In the genomic region with DNA sequence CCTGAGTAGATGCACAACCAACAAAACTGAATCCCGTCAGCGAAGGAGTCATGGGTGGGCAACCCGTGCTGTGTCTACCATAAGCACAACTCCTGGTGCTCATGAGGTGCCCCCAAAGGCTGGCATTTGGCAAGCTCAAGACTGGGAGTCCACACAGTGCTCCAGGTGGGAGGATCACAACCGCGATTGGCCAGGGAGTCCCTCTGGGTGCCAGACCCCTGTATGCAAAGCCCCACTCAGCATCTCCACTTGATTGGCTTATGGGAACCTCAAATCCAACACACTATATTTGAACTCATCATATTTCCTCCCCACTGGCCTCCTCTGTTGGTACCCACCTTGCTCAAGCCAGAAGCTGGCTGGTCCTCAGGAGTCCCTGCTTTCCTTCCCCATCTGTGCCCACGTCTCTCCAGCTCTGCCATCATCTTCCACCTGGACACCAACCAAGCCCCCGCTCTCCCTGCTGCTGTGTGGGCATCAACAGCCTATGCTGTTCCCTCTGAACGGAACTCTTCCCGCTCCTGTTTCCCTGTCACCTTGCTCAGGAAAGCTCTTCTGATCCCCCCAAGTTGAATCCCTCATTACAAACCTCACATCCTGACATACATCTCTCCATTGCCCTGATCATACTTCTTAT, we compare ENCODE assay signal across 1 cellular context.
A peak's percentile ranks its signal among the peaks of the same experiment; 100 is the strongest.
TF ChIP-seq lines count a peak whose summit lies in the region.

No MANE protein-coding gene starts in this region.

TF ChIP-seq in HepG2, 621 proteins besides CTCF, POLR2A, EP300 and RAD21 (continued from another document and continues in another):
- TF ChIP-seq, protein P1, sequence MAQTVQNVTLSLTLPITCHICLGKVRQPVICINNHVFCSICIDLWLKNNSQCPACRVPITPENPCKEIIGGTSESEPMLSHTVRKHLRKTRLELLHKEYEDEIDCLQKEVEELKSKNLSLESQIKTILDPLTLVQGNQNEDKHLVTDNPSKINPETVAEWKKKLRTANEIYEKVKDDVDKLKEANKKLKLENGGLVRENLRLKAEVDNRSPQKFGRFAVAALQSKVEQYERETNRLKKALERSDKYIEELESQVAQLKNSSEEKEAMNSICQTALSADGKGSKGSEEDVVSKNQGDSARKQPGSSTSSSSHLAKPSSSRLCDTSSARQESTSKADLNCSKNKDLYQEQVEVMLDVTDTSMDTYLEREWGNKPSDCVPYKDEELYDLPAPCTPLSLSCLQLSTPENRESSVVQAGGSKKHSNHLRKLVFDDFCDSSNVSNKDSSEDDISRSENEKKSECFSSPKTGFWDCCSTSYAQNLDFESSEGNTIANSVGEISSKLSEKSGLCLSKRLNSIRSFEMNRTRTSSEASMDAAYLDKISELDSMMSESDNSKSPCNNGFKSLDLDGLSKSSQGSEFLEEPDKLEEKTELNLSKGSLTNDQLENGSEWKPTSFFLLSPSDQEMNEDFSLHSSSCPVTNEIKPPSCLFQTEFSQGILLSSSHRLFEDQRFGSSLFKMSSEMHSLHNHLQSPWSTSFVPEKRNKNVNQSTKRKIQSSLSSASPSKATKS (CRISPR knock-in tag; IDR thresholded peaks at IDR 0.05): no peak
- TF ChIP-seq FOXK1 (CRISPR knock-in tag; IDR thresholded peaks at IDR 0.05; ENCODE audit: borderline replicate concordance, low read depth) (no peak), SMC3 (IDR thresholded peaks at IDR 0.05; ENCODE audit: low read length) (no peak), ZNF430 (CRISPR knock-in tag; IDR thresholded peaks at IDR 0.05) (no peak), RXRA (CRISPR knock-in tag; IDR thresholded peaks at IDR 0.05) (0 out of 2 replicates have a peak, but pooled peaks have one; percentile 23), ZKSCAN8 (CRISPR knock-in tag; IDR thresholded peaks at IDR 0.05; ENCODE audit: borderline replicate concordance) (no peak), ZNF335 (CRISPR knock-in tag; IDR thresholded peaks at IDR 0.05) (no peak), JARID2 (CRISPR knock-in tag; IDR thresholded peaks at IDR 0.05; ENCODE audit: insufficient replicate concordance) (no peak), ZBTB7A (CRISPR knock-in tag; IDR thresholded peaks at IDR 0.05) (no peak), HDAC1 (CRISPR knock-in tag; IDR thresholded peaks at IDR 0.05) (no peak), ZNF337 (CRISPR knock-in tag; IDR thresholded peaks at IDR 0.05; ENCODE audit: borderline replicate concordance, low read depth) (no peak), ARNT2 (CRISPR knock-in tag; IDR thresholded peaks at IDR 0.05; ENCODE audit: low read depth) (no peak), CBX1 (IDR thresholded peaks at IDR 0.05; ENCODE audit: low read depth) (no peak), ZSCAN20 (CRISPR knock-in tag; IDR thresholded peaks at IDR 0.05; ENCODE audit: borderline replicate concordance) (no peak), BCL6 (CRISPR knock-in tag; IDR thresholded peaks at IDR 0.05) (no peak), RAD51 (IDR thresholded peaks at IDR 0.05; ENCODE audit: borderline replicate concordance) (no peak), ZNF749 (CRISPR knock-in tag; IDR thresholded peaks at IDR 0.05; ENCODE audit: borderline replicate concordance) (no peak), PCBP1 (IDR thresholded peaks at IDR 0.05; ENCODE audit: borderline replicate concordance, low read depth, low read length) (no peak), RFX5 (IDR thresholded peaks at IDR 0.05; ENCODE audit: low read depth, low read length) (no peak), ZNF10 (CRISPR knock-in tag; IDR thresholded peaks at IDR 0.05; ENCODE audit: borderline replicate concordance, low read depth) (no peak), ZNF652 (CRISPR knock-in tag; IDR thresholded peaks at IDR 0.05; ENCODE audit: borderline replicate concordance, low read depth) (no peak), ZNF777 (CRISPR knock-in tag; IDR thresholded peaks at IDR 0.05) (no peak), HNRNPUL1 (IDR thresholded peaks at IDR 0.05; ENCODE audit: low read depth, low read length) (no peak), ZMYM3 (CRISPR knock-in tag; IDR thresholded peaks at IDR 0.05) (no peak), NFKB2 (CRISPR knock-in tag; IDR thresholded peaks at IDR 0.05; ENCODE audit: borderline replicate concordance) (no peak), CCDC6 (CRISPR knock-in tag; IDR thresholded peaks at IDR 0.05) (no peak)
- TF ChIP-seq, protein P2, sequence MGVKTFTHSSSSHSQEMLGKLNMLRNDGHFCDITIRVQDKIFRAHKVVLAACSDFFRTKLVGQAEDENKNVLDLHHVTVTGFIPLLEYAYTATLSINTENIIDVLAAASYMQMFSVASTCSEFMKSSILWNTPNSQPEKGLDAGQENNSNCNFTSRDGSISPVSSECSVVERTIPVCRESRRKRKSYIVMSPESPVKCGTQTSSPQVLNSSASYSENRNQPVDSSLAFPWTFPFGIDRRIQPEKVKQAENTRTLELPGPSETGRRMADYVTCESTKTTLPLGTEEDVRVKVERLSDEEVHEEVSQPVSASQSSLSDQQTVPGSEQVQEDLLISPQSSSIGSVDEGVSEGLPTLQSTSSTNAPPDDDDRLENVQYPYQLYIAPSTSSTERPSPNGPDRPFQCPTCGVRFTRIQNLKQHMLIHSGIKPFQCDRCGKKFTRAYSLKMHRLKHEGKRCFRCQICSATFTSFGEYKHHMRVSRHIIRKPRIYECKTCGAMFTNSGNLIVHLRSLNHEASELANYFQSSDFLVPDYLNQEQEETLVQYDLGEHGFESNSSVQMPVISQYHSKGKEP (CRISPR knock-in tag; IDR thresholded peaks at IDR 0.05): no peak
- TF ChIP-seq, protein P3, sequence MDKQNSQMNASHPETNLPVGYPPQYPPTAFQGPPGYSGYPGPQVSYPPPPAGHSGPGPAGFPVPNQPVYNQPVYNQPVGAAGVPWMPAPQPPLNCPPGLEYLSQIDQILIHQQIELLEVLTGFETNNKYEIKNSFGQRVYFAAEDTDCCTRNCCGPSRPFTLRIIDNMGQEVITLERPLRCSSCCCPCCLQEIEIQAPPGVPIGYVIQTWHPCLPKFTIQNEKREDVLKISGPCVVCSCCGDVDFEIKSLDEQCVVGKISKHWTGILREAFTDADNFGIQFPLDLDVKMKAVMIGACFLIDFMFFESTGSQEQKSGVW (CRISPR knock-in tag; IDR thresholded peaks at IDR 0.05; ENCODE audit: borderline replicate concordance): no peak
- TF ChIP-seq, protein P4, sequence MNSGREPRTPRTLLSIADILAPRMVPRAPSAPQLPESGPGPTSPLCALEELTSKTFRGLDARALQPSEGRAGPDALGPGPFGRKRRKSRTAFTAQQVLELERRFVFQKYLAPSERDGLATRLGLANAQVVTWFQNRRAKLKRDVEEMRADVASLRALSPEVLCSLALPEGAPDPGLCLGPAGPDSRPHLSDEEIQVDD (CRISPR knock-in tag; IDR thresholded peaks at IDR 0.05; ENCODE audit: borderline replicate concordance): 0 out of 2 replicates have a peak, but pooled peaks have one; percentile 40
- TF ChIP-seq, protein P5, sequence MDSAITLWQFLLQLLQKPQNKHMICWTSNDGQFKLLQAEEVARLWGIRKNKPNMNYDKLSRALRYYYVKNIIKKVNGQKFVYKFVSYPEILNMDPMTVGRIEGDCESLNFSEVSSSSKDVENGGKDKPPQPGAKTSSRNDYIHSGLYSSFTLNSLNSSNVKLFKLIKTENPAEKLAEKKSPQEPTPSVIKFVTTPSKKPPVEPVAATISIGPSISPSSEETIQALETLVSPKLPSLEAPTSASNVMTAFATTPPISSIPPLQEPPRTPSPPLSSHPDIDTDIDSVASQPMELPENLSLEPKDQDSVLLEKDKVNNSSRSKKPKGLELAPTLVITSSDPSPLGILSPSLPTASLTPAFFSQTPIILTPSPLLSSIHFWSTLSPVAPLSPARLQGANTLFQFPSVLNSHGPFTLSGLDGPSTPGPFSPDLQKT (CRISPR knock-in tag; IDR thresholded peaks at IDR 0.05; ENCODE audit: borderline replicate concordance): no peak
- TF ChIP-seq, protein P6, sequence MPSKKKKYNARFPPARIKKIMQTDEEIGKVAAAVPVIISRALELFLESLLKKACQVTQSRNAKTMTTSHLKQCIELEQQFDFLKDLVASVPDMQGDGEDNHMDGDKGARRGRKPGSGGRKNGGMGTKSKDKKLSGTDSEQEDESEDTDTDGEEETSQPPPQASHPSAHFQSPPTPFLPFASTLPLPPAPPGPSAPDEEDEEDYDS (CRISPR knock-in tag; IDR thresholded peaks at IDR 0.05): no peak
- TF ChIP-seq, protein P7, sequence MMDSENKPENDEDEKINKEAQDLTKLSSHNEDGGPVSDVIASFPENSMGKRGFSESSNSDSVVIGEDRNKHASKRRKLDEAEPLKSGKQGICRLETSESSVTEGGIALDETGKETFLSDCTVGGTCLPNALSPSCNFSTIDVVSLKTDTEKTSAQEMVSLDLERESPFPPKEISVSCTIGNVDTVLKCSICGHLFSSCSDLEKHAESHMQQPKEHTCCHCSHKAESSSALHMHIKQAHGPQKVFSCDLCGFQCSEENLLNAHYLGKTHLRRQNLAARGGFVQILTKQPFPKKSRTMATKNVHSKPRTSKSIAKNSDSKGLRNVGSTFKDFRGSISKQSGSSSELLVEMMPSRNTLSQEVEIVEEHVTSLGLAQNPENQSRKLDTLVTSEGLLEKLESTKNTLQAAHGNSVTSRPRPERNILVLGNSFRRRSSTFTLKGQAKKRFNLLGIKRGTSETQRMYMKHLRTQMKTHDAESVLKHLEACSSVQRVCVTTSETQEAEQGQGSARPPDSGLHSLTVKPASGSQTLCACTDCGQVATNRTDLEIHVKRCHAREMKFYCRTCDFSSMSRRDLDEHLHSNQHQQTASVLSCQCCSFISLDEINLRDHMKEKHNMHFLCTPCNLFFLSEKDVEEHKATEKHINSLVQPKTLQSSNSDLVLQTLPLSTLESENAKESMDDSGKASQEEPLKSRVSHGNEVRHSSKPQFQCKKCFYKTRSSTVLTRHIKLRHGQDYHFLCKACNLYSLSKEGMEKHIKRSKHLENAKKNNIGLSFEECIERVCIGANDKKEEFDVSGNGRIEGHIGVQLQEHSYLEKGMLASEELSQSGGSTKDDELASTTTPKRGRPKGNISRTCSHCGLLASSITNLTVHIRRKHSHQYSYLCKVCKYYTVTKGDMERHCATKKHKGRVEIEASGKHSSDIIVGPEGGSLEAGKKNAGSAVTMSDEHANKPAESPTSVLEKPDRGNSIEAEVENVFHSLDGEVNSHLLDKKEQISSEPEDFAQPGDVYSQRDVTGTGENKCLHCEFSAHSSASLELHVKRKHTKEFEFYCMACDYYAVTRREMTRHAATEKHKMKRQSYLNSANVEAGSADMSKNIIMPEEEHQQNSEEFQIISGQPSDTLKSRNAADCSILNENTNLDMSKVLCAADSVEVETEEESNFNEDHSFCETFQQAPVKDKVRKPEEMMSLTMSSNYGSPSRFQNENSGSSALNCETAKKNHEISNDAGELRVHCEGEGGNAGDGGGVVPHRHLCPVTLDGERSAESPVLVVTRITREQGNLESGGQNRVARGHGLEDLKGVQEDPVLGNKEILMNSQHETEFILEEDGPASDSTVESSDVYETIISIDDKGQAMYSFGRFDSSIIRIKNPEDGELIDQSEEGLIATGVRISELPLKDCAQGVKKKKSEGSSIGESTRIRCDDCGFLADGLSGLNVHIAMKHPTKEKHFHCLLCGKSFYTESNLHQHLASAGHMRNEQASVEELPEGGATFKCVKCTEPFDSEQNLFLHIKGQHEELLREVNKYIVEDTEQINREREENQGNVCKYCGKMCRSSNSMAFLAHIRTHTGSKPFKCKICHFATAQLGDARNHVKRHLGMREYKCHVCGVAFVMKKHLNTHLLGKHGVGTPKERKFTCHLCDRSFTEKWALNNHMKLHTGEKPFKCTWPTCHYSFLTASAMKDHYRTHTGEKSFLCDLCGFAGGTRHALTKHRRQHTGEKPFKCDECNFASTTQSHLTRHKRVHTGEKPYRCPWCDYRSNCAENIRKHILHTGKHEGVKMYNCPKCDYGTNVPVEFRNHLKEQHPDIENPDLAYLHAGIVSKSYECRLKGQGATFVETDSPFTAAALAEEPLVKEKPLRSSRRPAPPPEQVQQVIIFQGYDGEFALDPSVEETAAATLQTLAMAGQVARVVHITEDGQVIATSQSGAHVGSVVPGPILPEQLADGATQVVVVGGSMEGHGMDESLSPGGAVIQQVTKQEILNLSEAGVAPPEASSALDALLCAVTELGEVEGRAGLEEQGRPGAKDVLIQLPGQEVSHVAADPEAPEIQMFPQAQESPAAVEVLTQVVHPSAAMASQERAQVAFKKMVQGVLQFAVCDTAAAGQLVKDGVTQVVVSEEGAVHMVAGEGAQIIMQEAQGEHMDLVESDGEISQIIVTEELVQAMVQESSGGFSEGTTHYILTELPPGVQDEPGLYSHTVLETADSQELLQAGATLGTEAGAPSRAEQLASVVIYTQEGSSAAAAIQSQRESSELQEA (CRISPR knock-in tag; IDR thresholded peaks at IDR 0.05; ENCODE audit: not compliant biosample characterization): no peak
- TF ChIP-seq, protein P8, sequence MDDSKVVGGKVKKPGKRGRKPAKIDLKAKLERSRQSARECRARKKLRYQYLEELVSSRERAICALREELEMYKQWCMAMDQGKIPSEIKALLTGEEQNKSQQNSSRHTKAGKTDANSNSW (CRISPR knock-in tag; IDR thresholded peaks at IDR 0.05; ENCODE audit: borderline replicate concordance): no peak
- TF ChIP-seq, protein P9, sequence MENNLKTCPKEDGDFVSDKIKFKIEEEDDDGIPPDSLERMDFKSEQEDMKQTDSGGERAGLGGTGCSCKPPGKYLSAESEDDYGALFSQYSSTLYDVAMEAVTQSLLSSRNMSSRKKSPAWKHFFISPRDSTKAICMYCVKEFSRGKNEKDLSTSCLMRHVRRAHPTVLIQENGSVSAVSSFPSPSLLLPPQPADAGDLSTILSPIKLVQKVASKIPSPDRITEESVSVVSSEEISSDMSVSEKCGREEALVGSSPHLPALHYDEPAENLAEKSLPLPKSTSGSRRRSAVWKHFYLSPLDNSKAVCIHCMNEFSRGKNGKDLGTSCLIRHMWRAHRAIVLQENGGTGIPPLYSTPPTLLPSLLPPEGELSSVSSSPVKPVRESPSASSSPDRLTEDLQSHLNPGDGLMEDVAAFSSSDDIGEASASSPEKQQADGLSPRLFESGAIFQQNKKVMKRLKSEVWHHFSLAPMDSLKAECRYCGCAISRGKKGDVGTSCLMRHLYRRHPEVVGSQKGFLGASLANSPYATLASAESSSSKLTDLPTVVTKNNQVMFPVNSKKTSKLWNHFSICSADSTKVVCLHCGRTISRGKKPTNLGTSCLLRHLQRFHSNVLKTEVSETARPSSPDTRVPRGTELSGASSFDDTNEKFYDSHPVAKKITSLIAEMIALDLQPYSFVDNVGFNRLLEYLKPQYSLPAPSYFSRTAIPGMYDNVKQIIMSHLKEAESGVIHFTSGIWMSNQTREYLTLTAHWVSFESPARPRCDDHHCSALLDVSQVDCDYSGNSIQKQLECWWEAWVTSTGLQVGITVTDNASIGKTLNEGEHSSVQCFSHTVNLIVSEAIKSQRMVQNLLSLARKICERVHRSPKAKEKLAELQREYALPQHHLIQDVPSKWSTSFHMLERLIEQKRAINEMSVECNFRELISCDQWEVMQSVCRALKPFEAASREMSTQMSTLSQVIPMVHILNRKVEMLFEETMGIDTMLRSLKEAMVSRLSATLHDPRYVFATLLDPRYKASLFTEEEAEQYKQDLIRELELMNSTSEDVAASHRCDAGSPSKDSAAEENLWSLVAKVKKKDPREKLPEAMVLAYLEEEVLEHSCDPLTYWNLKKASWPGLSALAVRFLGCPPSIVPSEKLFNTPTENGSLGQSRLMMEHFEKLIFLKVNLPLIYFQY (CRISPR knock-in tag; IDR thresholded peaks at IDR 0.05; ENCODE audit: borderline replicate concordance): no peak
- TF ChIP-seq, protein P10, sequence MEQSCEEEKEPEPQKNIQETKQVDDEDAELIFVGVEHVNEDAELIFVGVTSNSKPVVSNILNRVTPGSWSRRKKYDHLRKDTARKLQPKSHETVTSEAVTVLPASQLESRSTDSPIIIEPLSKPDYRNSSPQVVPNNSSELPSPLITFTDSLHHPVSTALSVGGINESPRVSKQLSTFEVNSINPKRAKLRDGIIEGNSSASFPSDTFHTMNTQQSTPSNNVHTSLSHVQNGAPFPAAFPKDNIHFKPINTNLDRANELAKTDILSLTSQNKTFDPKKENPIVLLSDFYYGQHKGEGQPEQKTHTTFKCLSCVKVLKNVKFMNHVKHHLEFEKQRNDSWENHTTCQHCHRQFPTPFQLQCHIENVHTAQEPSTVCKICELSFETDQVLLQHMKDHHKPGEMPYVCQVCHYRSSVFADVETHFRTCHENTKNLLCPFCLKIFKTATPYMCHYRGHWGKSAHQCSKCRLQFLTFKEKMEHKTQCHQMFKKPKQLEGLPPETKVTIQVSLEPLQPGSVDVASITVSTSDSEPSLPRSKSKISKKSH (CRISPR knock-in tag; IDR thresholded peaks at IDR 0.05; ENCODE audit: borderline replicate concordance): 0 out of 2 replicates have a peak, but pooled peaks have one; percentile 26
